In genomic region chr7:73991522-73992103, GRCh38 we compare ENCODE assay signal across 23 cellular contexts. TPM values are rescaled to one million over a fixed set of nuclear protein-coding genes. Genes with fewer than 3 reads are reported as not detected.
DNase-seq lines count a peak whose midpoint lies in the region; ATAC-seq and TF ChIP-seq lines count a peak whose summit lies in the region.
"Had no signal": no experiment of that assay in that cellular context is flagged by ENCODE, and none has a peak within 500 bp of the region (broad histone marks: within the 10 kb centered on the region; RNA-seq: fewer than 3 reads in every experiment).

No MANE protein-coding gene starts in this region.

- no peak for TF ChIP-seq RAD21 in SK-N-SH (IDR thresholded peaks at IDR 0.05; ENCODE audit: low read length)

- H3K9me3 ChIP-seq in SK-N-SH (no peaks in the 10 kb centered on the region; the same call in 1 of the 2 replicates), lower lobe of right lung (peaks cover 12% of the 10 kb centered on the region), suprapubic skin (no peaks in the 10 kb centered on the region)
- H3K9me3 ChIP-seq: neutrophil had no signal

- peak overlapping the region; percentile 30; the same call in 1 of the 2 replicates for H2AFZ ChIP-seq in SK-N-SH (ENCODE audit: low read depth)

- TF ChIP-seq EP300 in SK-N-SH (IDR thresholded peaks at IDR 0.05; ENCODE audit: borderline replicate concordance in 1 of 2, low read depth in 1 of 2, low read length in 1 of 2) (no peak), suprapubic skin (IDR thresholded peaks at IDR 0.05) (no peak)

- H4K20me1 ChIP-seq in SK-N-SH (ENCODE audit: insufficient read depth), result no peaks in the 10 kb centered on the region

- no peaks in the 10 kb centered on the region for H3K79me2 ChIP-seq in SK-N-SH (ENCODE audit: insufficient read depth)

- POLR2A ChIA-PET in SK-N-SH (lab: Yijun Ruan, JAX), result no interaction called here

- H3K4me3 ChIP-seq in SK-N-SH (ENCODE audit: low read depth in 2 of 2, low read length in 1 of 2), result no peak overlapping the region
- H3K4me3 ChIP-seq in lower lobe of right lung, result no peak overlapping the region
- H3K4me3 ChIP-seq in suprapubic skin, result no peak overlapping the region

- CTCF ChIA-PET in SK-N-SH (lab: Yijun Ruan, JAX), result interaction anchor here (1.5 to 3.7 kb wide), 3 partner anchors 13 to 126 kb away, joined by 3 to 13 read pairs (median 7); no protein-coding TSS in a partner anchor

- no peaks in the 10 kb centered on the region for H3K36me3 ChIP-seq in SK-N-SH (replicated peaks in 1 of 2; ENCODE audit: control insufficient read depth in 1 of 2, insufficient read depth in 2 of 2, low read length in 1 of 2)
- no peaks in the 10 kb centered on the region for H3K36me3 ChIP-seq in lower lobe of right lung
- H3K36me3 ChIP-seq in suprapubic skin, result no peaks in the 10 kb centered on the region
- H3K36me3 ChIP-seq: neutrophil had no signal

- H3K27me3 ChIP-seq in SK-N-SH (ENCODE audit: insufficient read depth), result no peaks in the 10 kb centered on the region
- H3K27me3 ChIP-seq in lower lobe of right lung (ENCODE audit: low read depth), result no peaks in the 10 kb centered on the region
- no peaks in the 10 kb centered on the region for H3K27me3 ChIP-seq in suprapubic skin
- H3K27me3 ChIP-seq: neutrophil had no signal

- H3K27ac ChIP-seq in SK-N-SH (ENCODE audit: low read depth in 2 of 2, low read length in 1 of 2) (no peak overlapping the region; a peak in 1 of 4 replicates), lower lobe of right lung (peak overlapping the region; percentile 68), suprapubic skin (peak overlapping the region; percentile 12)
- H3K27ac ChIP-seq: neutrophil had no signal

- intact Hi-C loops in lower lobe of right lung (cut with DNase I), result no loop called here

- TF ChIP-seq CTCF in SK-N-SH (IDR thresholded peaks at IDR 0.05) (no peak), lower lobe of right lung (IDR thresholded peaks at IDR 0.05) (no peak), suprapubic skin (IDR thresholded peaks at IDR 0.05) (no peak)

- H3K4me1 ChIP-seq in SK-N-SH (ENCODE audit: control insufficient read depth in 1 of 2, insufficient read depth in 2 of 2, low read depth in 1 of 2, low read length in 1 of 2) (no peaks in the 10 kb centered on the region; a peak in 1 of 4 replicates), lower lobe of right lung (peaks cover 8% of the 10 kb centered on the region), suprapubic skin (peaks cover 7% of the 10 kb centered on the region)

- 100% methylated on average over 7 of the region's 7 CpGs for WGBS in SK-N-SH (ENCODE audit: low lambda C conversion rate)
- 92% methylated on average over 5 of the region's 7 CpGs for WGBS in suprapubic skin

- no peak overlapping the region for H3K4me2 ChIP-seq in SK-N-SH

- no peak for TF ChIP-seq POLR2A in suprapubic skin (IDR thresholded peaks at IDR 0.05)

- ATAC-seq in lower lobe of right lung, result peak in 1 of 2 donors; percentile 20
- ATAC-seq in HG03139 (IDR thresholded peaks at IDR 0.05; ENCODE audit: unreplicated experiment), result no peak
- ATAC-seq in HG02678 (IDR thresholded peaks at IDR 0.05; ENCODE audit: unreplicated experiment), result no peak

- DNase-seq in AG08395 (ENCODE audit: low spot score) (peak; percentile 64), SK-N-SH (no peak), lower lobe of right lung (no peak), suprapubic skin (ENCODE audit: low spot score in 2 of 2) (no peak), NCI-H1105 (lab: John Stamatoyannopoulos, UW) (no peak), cortex of kidney (lab: John Stamatoyannopoulos, UW) (no peak)
- DNase-seq: activated CD4-positive, alpha-beta T cell treated with anti-CD3 and anti-CD28 coated beads for 4 hours; activated CD8-positive, alpha-beta memory T cell treated with anti-CD3 and anti-CD28 coated beads, Interleukin-2, amount 50 U/mL, for 48 hours; AML-193; anterior cingulate cortex; COR-L47; foreskin melanocyte; GOT3; kidney; NCI-H187; NCI-H345; NK-92 treated with Interleukin-12 subunit alpha and Interleukin-12 subunit beta, amount 100 ng/mL, for 24 hours; RPMI8226; stimulated activated CD4-positive, alpha-beta T cell treated with anti-CD3 and anti-CD28 coated beads, Interleukin-2, amount 100 ng/mL, for 48 hours; SW 1271 had no signal

- peaks cover 7% of the 10 kb centered on the region for H3F3A ChIP-seq in SK-N-SH (replicated peaks; ENCODE audit: insufficient read depth)

- H3K9ac ChIP-seq in SK-N-SH, result no peak overlapping the region

- H3K9me2 ChIP-seq in SK-N-SH, result no peaks in the 10 kb centered on the region

TF ChIP-seq in SK-N-SH, 30 proteins besides CTCF, POLR2A, EP300 and RAD21:
- TF ChIP-seq GATA2 (CRISPR knock-in tag; IDR thresholded peaks at IDR 0.05) (no peak), RXRA (IDR thresholded peaks at IDR 0.05; ENCODE audit: borderline replicate concordance, low read depth) (no peak), TCF12 (IDR thresholded peaks at IDR 0.05) (no peak), RFX5 (IDR thresholded peaks at IDR 0.05; ENCODE audit: low read length) (no peak)

RNA-seq across cellular contexts. Expression of gene ELN, which starts 36.4 kb away (rescaled TPM):
- 8.9 and 12.5 TPM in 2 replicates for polyA plus RNA-seq in SK-N-SH (2012; rRNA removed)
- polyA plus RNA-seq in SK-N-SH (2012; cell fraction: cytosol; rRNA removed), result 3.6 and 6.1 TPM in 2 replicates
- 10.6 and 13.4 TPM in 2 replicates for polyA plus RNA-seq in SK-N-SH (2012; cell fraction: nucleus; rRNA removed)
- 83.3 TPM for total RNA-seq in lower lobe of right lung
- 10 to 100 TPM in 3 of 4 donors, 1 to 10 TPM in 1; 7.7 to 30.7 (median 25.1) TPM for total RNA-seq in suprapubic skin

Comparison
In these comparisons a context has a peak if more than half of its experiments do, and no peak if none do; other contexts are left out.
1. H3K27ac ChIP-seq: peak in lower lobe of right lung (single experiment) and suprapubic skin (single experiment); none in SK-N-SH (0 of 2).